Comparison of ENCODE assay signal across 18 cellular contexts in genomic region chr6:139007428-139007827, GRCh38. TPM values are rescaled to one million over a fixed set of nuclear protein-coding genes. Genes with fewer than 3 reads are reported as not detected.
DNase-seq lines count a peak whose midpoint lies in the region; ATAC-seq and TF ChIP-seq lines count a peak whose summit lies in the region.
"Had no signal": no experiment of that assay in that cellular context is flagged by ENCODE, and none has a peak within 500 bp of the region (broad histone marks: within the 10 kb centered on the region; RNA-seq: fewer than 3 reads in every experiment).

No MANE protein-coding gene starts in this region.

- H3K27ac Mint-ChIP-seq in stimulated activated naive B cell treated with anti-CD40 and anti-IgM and Interleukin-4, amounts not matched to agents 10 μg/mL and 1 μg/mL and 100 μg/mL, for 72 hours, result peak overlapping the region; percentile 51
- H3K27ac Mint-ChIP-seq in type B pancreatic cell, result no peak overlapping the region
- H3K27ac Mint-ChIP-seq: CD8-positive, alpha-beta T cell; GM23338 had no signal

- no peaks in the 10 kb centered on the region for H3K9me2 ChIP-seq in OCI-LY7 (ENCODE audit: insufficient read depth, low read length)

- H3K9me3 Mint-ChIP-seq in stimulated activated naive B cell treated with anti-CD40 and anti-IgM and Interleukin-4, amounts not matched to agents 10 μg/mL and 1 μg/mL and 100 μg/mL, for 72 hours, result peaks cover 4 to 11% of the 10 kb centered on the region in 2 donors
- H3K9me3 Mint-ChIP-seq in type B pancreatic cell, result no peaks in the 10 kb centered on the region
- H3K9me3 Mint-ChIP-seq: CD8-positive, alpha-beta T cell; GM23338 had no signal

- no peaks in the 10 kb centered on the region for H3K79me2 ChIP-seq in OCI-LY7 (ENCODE audit: insufficient read depth, low read depth, low read length)

- 96% methylated on average over 1 of the region's 1 CpG for WGBS in right cardiac atrium

- H3K4me3 ChIP-seq in BLaER1 treated with 17β-estradiol and CSF1 and Interleukin-3, amounts not matched to agents 10 nM and 100 nM, result no peak overlapping the region
- no peak overlapping the region for H3K4me3 ChIP-seq in OCI-LY7 (ENCODE audit: low read depth, low read length, poor library complexity, severe bottlenecking)
- no peak overlapping the region for H3K4me3 ChIP-seq in right cardiac atrium (ENCODE audit: low read length)
- H3K4me3 ChIP-seq: A549, BLaER1, GM23338 had no signal

- peak in 1 of 2 donors; percentile 57 for ATAC-seq in stimulated activated naive B cell treated with anti-CD40 and anti-IgM and Interleukin-4, amounts not matched to agents 10 μg/mL and 1 μg/mL and 100 μg/mL, for 72 hours (replicated peaks)
- ATAC-seq in right cardiac atrium, result no peak
- ATAC-seq: A549; CD8-positive, alpha-beta T cell; GM23338 had no signal

- peak overlapping the region; percentile 3 to 50 (median 31); a peak in 19 of 22 replicates for H3K4me2 ChIP-seq in BLaER1 treated with 17β-estradiol and CSF1 and Interleukin-3, amounts not matched to agents 10 nM and 100 nM
- H3K4me2 ChIP-seq in OCI-LY7 (ENCODE audit: low read length), result no peak overlapping the region
- H3K4me2 ChIP-seq: A549, GM23338 had no signal

- H3K4me1 ChIP-seq in BLaER1 treated with 17β-estradiol and CSF1 and Interleukin-3, amounts not matched to agents 10 nM and 100 nM, result peaks cover 14 to 31% (median 17%) of the 10 kb centered on the region in 10 experiments; a peak in 19 of 20 replicates
- peaks cover 7% of the 10 kb centered on the region for H3K4me1 ChIP-seq in OCI-LY7 (ENCODE audit: insufficient read depth, low read length, poor library complexity, severe bottlenecking)
- H3K4me1 ChIP-seq in right cardiac atrium (ENCODE audit: control insufficient read depth, insufficient read depth, low read length), result peaks cover 2% of the 10 kb centered on the region
- H3K4me1 ChIP-seq: A549 had no signal

- CTCF ChIA-PET in OCI-LY7 (lab: Charles Lee; ENCODE audit: unreplicated experiment), result no interaction called here

- POLR2A ChIA-PET in OCI-LY7 (lab: Charles Lee), result interaction anchor here (0.6 kb wide), 1 partner anchor 18 kb away, joined by 7 read pairs; no protein-coding TSS in a partner anchor

- H3K36me3 Mint-ChIP-seq in stimulated activated naive B cell treated with anti-CD40 and anti-IgM and Interleukin-4, amounts not matched to agents 10 μg/mL and 1 μg/mL and 100 μg/mL, for 72 hours, result peaks cover 2 to 3% of the 10 kb centered on the region in 2 donors
- no peaks in the 10 kb centered on the region for H3K36me3 Mint-ChIP-seq in type B pancreatic cell
- H3K36me3 Mint-ChIP-seq: CD8-positive, alpha-beta T cell had no signal

- TF ChIP-seq CTCF in OCI-LY7 (conservative IDR thresholded peaks at IDR 0.05; ENCODE audit: low read length), result no peak
- no peak for TF ChIP-seq CTCF in type B pancreatic cell (conservative IDR thresholded peaks at IDR 0.05)

- no peak overlapping the region for H3K4me3 Mint-ChIP-seq in stimulated activated naive B cell treated with anti-CD40 and anti-IgM and Interleukin-4, amounts not matched to agents 10 μg/mL and 1 μg/mL and 100 μg/mL, for 72 hours
- H3K4me3 Mint-ChIP-seq in type B pancreatic cell, result no peak overlapping the region
- H3K4me3 Mint-ChIP-seq: CD8-positive, alpha-beta T cell; GM23338 had no signal

- H3K27ac ChIP-seq in BLaER1 treated with 17β-estradiol and CSF1 and Interleukin-3, amounts not matched to agents 10 nM and 100 nM, result no peak overlapping the region; a peak in 2 of 22 replicates
- no peak overlapping the region for H3K27ac ChIP-seq in OCI-LY7 (ENCODE audit: low read depth, low read length, poor library complexity, severe bottlenecking)
- no peak overlapping the region for H3K27ac ChIP-seq in right cardiac atrium (ENCODE audit: low read length)
- H3K27ac ChIP-seq: 22Rv1, A549, BLaER1, HL-60 had no signal

- H3K4me1 Mint-ChIP-seq in stimulated activated naive B cell treated with anti-CD40 and anti-IgM and Interleukin-4, amounts not matched to agents 10 μg/mL and 1 μg/mL and 100 μg/mL, for 72 hours, result peaks cover 10 to 14% of the 10 kb centered on the region in 2 donors
- H3K4me1 Mint-ChIP-seq in type B pancreatic cell (ENCODE audit: unreplicated experiment), result peaks cover 4% of the 10 kb centered on the region

- intact Hi-C loops in OCI-LY7 (cut with micrococcal nuclease; ENCODE audit: unreplicated experiment), result no loop called here
- intact Hi-C loops in right cardiac atrium (cut with DNase I), result no loop called here

- H3K36me3 ChIP-seq in BLaER1 treated with 17β-estradiol and CSF1 and Interleukin-3, amounts not matched to agents 10 nM and 100 nM, result no peaks in the 10 kb centered on the region
- no peaks in the 10 kb centered on the region for H3K36me3 ChIP-seq in OCI-LY7 (ENCODE audit: insufficient read depth, low read length)
- H3K36me3 ChIP-seq: BLaER1 had no signal

- peaks cover 0 to 18% (median 0%) of the 10 kb centered on the region in 11 experiments; a peak in 5 of 22 replicates for H3K9me3 ChIP-seq in BLaER1 treated with 17β-estradiol and CSF1 and Interleukin-3, amounts not matched to agents 10 nM and 100 nM (replicated peaks in 1 of 11)
- H3K9me3 ChIP-seq in OCI-LY7 (ENCODE audit: low read length) (no peaks in the 10 kb centered on the region), right cardiac atrium (ENCODE audit: control insufficient read depth, low read length) (no peaks in the 10 kb centered on the region)
- H3K9me3 ChIP-seq: A549, BLaER1 had no signal

- no peaks in the 10 kb centered on the region for H3K27me3 ChIP-seq in BLaER1 treated with 17β-estradiol and CSF1 and Interleukin-3, amounts not matched to agents 10 nM and 100 nM
- no peaks in the 10 kb centered on the region for H3K27me3 ChIP-seq in right cardiac atrium (ENCODE audit: control insufficient read depth, insufficient read depth)
- H3K27me3 ChIP-seq: BLaER1 had no signal

- no peaks in the 10 kb centered on the region for H4K20me1 ChIP-seq in BLaER1 treated with 17β-estradiol and CSF1 and Interleukin-3, amounts not matched to agents 10 nM and 100 nM
- H4K20me1 ChIP-seq in OCI-LY7 (ENCODE audit: insufficient read depth, low read length), result no peaks in the 10 kb centered on the region
- H4K20me1 ChIP-seq: BLaER1 had no signal

- no TSS peak for BruUV-seq in OCI-LY7 (replicated peaks; lab: Mats Ljungman, UMichigan)

- H2AFZ ChIP-seq in OCI-LY7 (ENCODE audit: low read length), result peak overlapping the region; percentile 39; the same call in 1 of the 2 replicates

- DNase-seq in OCI-LY7 (ENCODE audit: low spot score) (peak; percentile 59), foreskin melanocyte (peak; percentile 54), right cardiac atrium (no peak), type B pancreatic cell (ENCODE audit: extremely low spot score, unreplicated experiment) (no peak), AG08395 (ENCODE audit: low spot score) (no peak)
- DNase-seq in stimulated activated naive B cell treated with anti-CD40 and anti-IgM and Interleukin-4, amounts not matched to agents 10 μg/mL and 1 μg/mL and 100 μg/mL, for 72 hours, result no peak
- DNase-seq: Calu3; CD8-positive, alpha-beta T cell; DMS79 treated with DMSO at 0.1 percent for 48 hours; GF-D8; HCEC 1CT; IMR-90 had no signal

- H3K9ac ChIP-seq in BLaER1 treated with 17β-estradiol and CSF1 and Interleukin-3, amounts not matched to agents 10 nM and 100 nM, result no peak overlapping the region
- H3K9ac ChIP-seq: BLaER1 had no signal

- H3K27me3 Mint-ChIP-seq in stimulated activated naive B cell treated with anti-CD40 and anti-IgM and Interleukin-4, amounts not matched to agents 10 μg/mL and 1 μg/mL and 100 μg/mL, for 72 hours, result no peaks in the 10 kb centered on the region
- H3K27me3 Mint-ChIP-seq in type B pancreatic cell, result peaks cover 3% of the 10 kb centered on the region

RNA-seq across cellular contexts. Expression of gene REPS1, which starts 19.4 kb away (rescaled TPM):
- total RNA-seq in OCI-LY7 (2014; rRNA removed; shearing (Covaris generic)), result 29.0 and 40.0 TPM in 2 replicates
- total RNA-seq in OCI-LY7 (2022), result 53.9 and 68.6 TPM in 2 replicates
- total RNA-seq in right cardiac atrium, result 10 to 100 TPM; 35.3 to 40.9 (median 37.3) TPM
- 18.1 TPM for polyA plus RNA-seq in right cardiac atrium
- 57.0 and 95.8 TPM in 2 replicates for total RNA-seq in type B pancreatic cell (ENCODE audit: low replicate concordance)

RNA-seq across cellular contexts. Expression of gene ABRACL, which starts 21.1 kb away (rescaled TPM):
- 69.7 and 70.1 TPM in 2 replicates for total RNA-seq in OCI-LY7 (2014; rRNA removed; shearing (Covaris generic))
- total RNA-seq in OCI-LY7 (2022) (56.0 and 73.5 TPM in 2 replicates), right cardiac atrium (1 to 10 TPM; 4.5 to 8.0 (median 7.6) TPM), type B pancreatic cell (ENCODE audit: low replicate concordance) (47.1 and 88.9 TPM in 2 replicates)
- 11.0 TPM for polyA plus RNA-seq in right cardiac atrium

Comparison
In these comparisons a context has a peak if more than half of its experiments do, and no peak if none do; other contexts are left out.
1. DNase-seq: peak in OCI-LY7 (single experiment) and foreskin melanocyte (single experiment); none in stimulated activated naive B cell treated with anti-CD40 and anti-IgM and Interleukin-4, amounts not matched to agents 10 μg/mL and 1 μg/mL and 100 μg/mL, for 72 hours (single experiment), right cardiac atrium (0 of 3), type B pancreatic cell (single experiment) and AG08395 (single experiment).